ENCODE assay signal across 13 cellular contexts in the genomic region with DNA sequence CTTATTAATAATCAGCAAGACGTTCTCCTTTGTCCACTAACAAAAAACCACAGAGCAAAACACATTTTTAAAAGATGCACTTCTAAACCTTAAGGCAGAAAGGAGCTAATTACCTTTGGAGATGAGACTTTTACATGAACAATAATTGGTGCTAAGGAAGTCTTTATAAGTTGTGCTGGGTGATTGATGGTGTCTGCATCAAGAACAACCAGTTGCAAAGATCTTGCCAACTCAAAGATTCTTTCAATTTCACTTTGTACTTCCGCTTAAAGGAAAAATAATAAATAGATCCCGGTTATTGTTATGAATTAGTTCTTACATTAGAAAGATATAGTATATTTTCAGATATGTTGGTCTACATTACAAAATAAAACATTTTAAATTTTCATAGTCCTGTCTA.
"Had no signal": no experiment of that assay in that cellular context is flagged by ENCODE, and none has a peak within 500 bp of the region (broad histone marks: within the 10 kb centered on the region; RNA-seq: fewer than 3 reads in every experiment).

No MANE protein-coding gene starts in this region.

- H3K27me3 ChIP-seq: tibial artery, uterus had no signal

- H3K4me1 ChIP-seq: foreskin keratinocyte, uterus had no signal

- DNase-seq: activated CD4-positive, alpha-beta T cell treated with anti-CD3 and anti-CD28 coated beads, Interleukin-2, amount 50 U/mL, for 1 hour; activated naive CD4-positive, alpha-beta T cell; activated T-cell treated with anti-CD3 and anti-CD28 coated beads for 4 hours; aorta; effector memory CD8-positive, alpha-beta T cell; foreskin keratinocyte; head of caudate nucleus; immature natural killer cell; tibial artery; uterus had no signal

- H3K27ac Mint-ChIP-seq: dendritic cell treated with granulocyte-macrophage colony-stimulating factor and Interleukin-4, amounts not matched to agents 40 ng/mL and 50 ng/mL, for 4 days; effector memory CD8-positive, alpha-beta T cell; immature natural killer cell; natural killer cell treated with Interleukin-12 subunit alpha and Interleukin-12 subunit beta and Interleukin-15 and Interleukin-18, amount 100 ng/mL, for 72 hours; stimulated activated effector memory CD8-positive, alpha-beta T cell treated with anti-CD3 and anti-CD28 coated beads, Interleukin-12 subunit alpha, Interleukin-12 subunit beta, amount 100 ng/mL, for 72 hours had no signal

- H3K36me3 ChIP-seq: tibial artery, uterus had no signal

- H3K4me1 Mint-ChIP-seq: immature natural killer cell; stimulated activated effector memory CD8-positive, alpha-beta T cell treated with anti-CD3 and anti-CD28 coated beads, Interleukin-12 subunit alpha, Interleukin-12 subunit beta, amount 100 ng/mL, for 72 hours had no signal

- H3K9me3 ChIP-seq: tibial artery, uterus had no signal

- H3K27ac ChIP-seq: foreskin keratinocyte, tibial artery, uterus had no signal

- H3K4me3 Mint-ChIP-seq: dendritic cell treated with granulocyte-macrophage colony-stimulating factor and Interleukin-4, amounts not matched to agents 40 ng/mL and 50 ng/mL, for 4 days; effector memory CD8-positive, alpha-beta T cell; natural killer cell treated with Interleukin-12 subunit alpha and Interleukin-12 subunit beta and Interleukin-15 and Interleukin-18, amount 100 ng/mL, for 72 hours; stimulated activated effector memory CD8-positive, alpha-beta T cell treated with anti-CD3 and anti-CD28 coated beads, Interleukin-12 subunit alpha, Interleukin-12 subunit beta, amount 100 ng/mL, for 72 hours had no signal

- H3K4me3 ChIP-seq: tibial artery, uterus had no signal

- H3K9me3 Mint-ChIP-seq: dendritic cell treated with granulocyte-macrophage colony-stimulating factor and Interleukin-4, amounts not matched to agents 40 ng/mL and 50 ng/mL, for 4 days; effector memory CD8-positive, alpha-beta T cell; immature natural killer cell; natural killer cell treated with Interleukin-12 subunit alpha and Interleukin-12 subunit beta and Interleukin-15 and Interleukin-18, amount 100 ng/mL, for 72 hours; stimulated activated effector memory CD8-positive, alpha-beta T cell treated with anti-CD3 and anti-CD28 coated beads, Interleukin-12 subunit alpha, Interleukin-12 subunit beta, amount 100 ng/mL, for 72 hours had no signal

- H3K27me3 Mint-ChIP-seq: dendritic cell treated with granulocyte-macrophage colony-stimulating factor and Interleukin-4, amounts not matched to agents 40 ng/mL and 50 ng/mL, for 4 days; natural killer cell treated with Interleukin-12 subunit alpha and Interleukin-12 subunit beta and Interleukin-15 and Interleukin-18, amount 100 ng/mL, for 72 hours had no signal

- ATAC-seq: effector memory CD8-positive, alpha-beta T cell; foreskin keratinocyte; natural killer cell treated with Interleukin-12 subunit alpha and Interleukin-12 subunit beta and Interleukin-15 and Interleukin-18, amount 100 ng/mL, for 72 hours; stimulated activated effector memory CD8-positive, alpha-beta T cell treated with anti-CD3 and anti-CD28 coated beads, Interleukin-12 subunit alpha, Interleukin-12 subunit beta, amount 100 ng/mL, for 72 hours had no signal

- H3K36me3 Mint-ChIP-seq: immature natural killer cell; natural killer cell treated with Interleukin-12 subunit alpha and Interleukin-12 subunit beta and Interleukin-15 and Interleukin-18, amount 100 ng/mL, for 72 hours; stimulated activated effector memory CD8-positive, alpha-beta T cell treated with anti-CD3 and anti-CD28 coated beads, Interleukin-12 subunit alpha, Interleukin-12 subunit beta, amount 100 ng/mL, for 72 hours had no signal
